ENCODE assay signal across 17 cellular contexts in genomic region chr7:79876769-79877362, GRCh38.
A peak's percentile ranks its signal among the peaks of the same experiment; 100 is the strongest.
DNase-seq lines count a peak whose midpoint lies in the region; TF ChIP-seq lines count a peak whose summit lies in the region.
"Had no signal": no experiment of that assay in that cellular context is flagged by ENCODE, and none has a peak within 500 bp of the region (broad histone marks: within the 10 kb centered on the region; RNA-seq: fewer than 3 reads in every experiment).

No MANE protein-coding gene starts in this region.

- H3K27ac ChIP-seq in smooth muscle cell (ENCODE audit: low read depth) (no peak overlapping the region), sigmoid colon (no peak overlapping the region), right atrium auricular region (no peak overlapping the region)

- peak overlapping the region; percentile 56 for H3K4me2 ChIP-seq in smooth muscle cell

- DNase-seq in DMS79 (lab: John Stamatoyannopoulos, UW), result peak; percentile 14
- no peak for DNase-seq in DMS79 treated with DMSO at 0.1 percent for 48 hours (lab: John Stamatoyannopoulos, UW)
- DNase-seq in OCI-M1 (lab: John Stamatoyannopoulos, UW), result peak; percentile 48
- DNase-seq in cardiac fibroblast (ENCODE audit: low read depth in 2 of 2), result peak; percentile 80 to 89
- DNase-seq in smooth muscle cell (lab: John Stamatoyannopoulos, UW; ENCODE audit: unreplicated experiment), result no peak
- DNase-seq in sigmoid colon, result no peak
- no peak for DNase-seq in NCI-H748 (lab: John Stamatoyannopoulos, UW; ENCODE audit: unreplicated experiment)
- DNase-seq in right atrium auricular region (ENCODE audit: low spot score), result no peak
- DNase-seq: 8988T; activated CD4-positive, alpha-beta memory T cell treated with anti-CD3 and anti-CD28 coated beads for 36 hours; activated naive CD4-positive, alpha-beta T cell treated with anti-CD3 and anti-CD28 coated beads, Interleukin-2, amount 10 ng/mL, durations not matched to agents 7 days and 5 days; effector memory CD4-positive, alpha-beta T cell; GOT3; MM.1S; NCI-H526 treated with DMSO at 0.1 percent for 48 hours; small intestine; T-helper 1 cell had no signal

- no peak for TF ChIP-seq POLR2A in sigmoid colon (IDR thresholded peaks at IDR 0.05)

- no peaks in the 10 kb centered on the region for H3F3A ChIP-seq in smooth muscle cell (ENCODE audit: low read depth)

- H3K9me3 ChIP-seq in smooth muscle cell (replicated peaks; ENCODE audit: low read depth) (no peaks in the 10 kb centered on the region), sigmoid colon (no peaks in the 10 kb centered on the region), right atrium auricular region (no peaks in the 10 kb centered on the region)

- TF ChIP-seq EP300 in sigmoid colon (IDR thresholded peaks at IDR 0.05), result no peak

- 45% methylated on average over 7 of the region's 7 CpGs for WGBS in smooth muscle cell (ENCODE audit: low lambda C conversion rate)
- 83 to 85% methylated on average over 7 of the region's 7 CpGs for WGBS in sigmoid colon, 2 donors

- peaks cover 9% of the 10 kb centered on the region for H3K27me3 ChIP-seq in smooth muscle cell (ENCODE audit: low read depth)
- no peaks in the 10 kb centered on the region for H3K27me3 ChIP-seq in sigmoid colon
- no peaks in the 10 kb centered on the region for H3K27me3 ChIP-seq in right atrium auricular region

- H3K4me1 ChIP-seq in smooth muscle cell (ENCODE audit: low read depth) (peaks cover 13% of the 10 kb centered on the region), sigmoid colon (no peaks in the 10 kb centered on the region), right atrium auricular region (no peaks in the 10 kb centered on the region)

- H3K36me3 ChIP-seq in smooth muscle cell (ENCODE audit: low read depth), result no peaks in the 10 kb centered on the region
- H3K36me3 ChIP-seq in sigmoid colon, result no peaks in the 10 kb centered on the region
- H3K36me3 ChIP-seq in right atrium auricular region, result no peaks in the 10 kb centered on the region

- no peak for TF ChIP-seq CTCF in cardiac fibroblast (IDR thresholded peaks at IDR 0.05; ENCODE audit: low read depth, low read length)
- no peak for TF ChIP-seq CTCF in smooth muscle cell (IDR thresholded peaks at IDR 0.05; ENCODE audit: borderline replicate concordance, insufficient read depth, poor library complexity, severe bottlenecking)
- no peak for TF ChIP-seq CTCF in sigmoid colon (IDR thresholded peaks at IDR 0.05)
- TF ChIP-seq CTCF in right atrium auricular region (IDR thresholded peaks at IDR 0.05), result no peak

- H4K20me1 ChIP-seq in smooth muscle cell (ENCODE audit: low read depth), result no peaks in the 10 kb centered on the region

- no peaks in the 10 kb centered on the region for H3K79me2 ChIP-seq in smooth muscle cell (ENCODE audit: low read depth)

- H3K9ac ChIP-seq in smooth muscle cell (ENCODE audit: low read depth), result no peak overlapping the region

- H3K4me3 ChIP-seq in cardiac fibroblast (replicated peaks in 1 of 2; ENCODE audit: low read depth in 2 of 2, low read length in 2 of 2), result no peak overlapping the region
- H3K4me3 ChIP-seq in smooth muscle cell, result no peak overlapping the region
- H3K4me3 ChIP-seq in sigmoid colon, result no peak overlapping the region
- no peak overlapping the region for H3K4me3 ChIP-seq in right atrium auricular region

- intact Hi-C loops in sigmoid colon (cut with DNase I), result no loop called here

- no peak overlapping the region for H2AFZ ChIP-seq in smooth muscle cell (ENCODE audit: low read depth)

Comparison
In these comparisons a context has a peak if more than half of its experiments do, and no peak if none do; other contexts are left out.
1. DNase-seq: peak in DMS79 (single experiment), OCI-M1 (single experiment) and cardiac fibroblast (2 of 2); none in DMS79 treated with DMSO at 0.1 percent for 48 hours (single experiment), smooth muscle cell (single experiment), sigmoid colon (single experiment), NCI-H748 (single experiment) and right atrium auricular region (single experiment).